In the genomic region with DNA sequence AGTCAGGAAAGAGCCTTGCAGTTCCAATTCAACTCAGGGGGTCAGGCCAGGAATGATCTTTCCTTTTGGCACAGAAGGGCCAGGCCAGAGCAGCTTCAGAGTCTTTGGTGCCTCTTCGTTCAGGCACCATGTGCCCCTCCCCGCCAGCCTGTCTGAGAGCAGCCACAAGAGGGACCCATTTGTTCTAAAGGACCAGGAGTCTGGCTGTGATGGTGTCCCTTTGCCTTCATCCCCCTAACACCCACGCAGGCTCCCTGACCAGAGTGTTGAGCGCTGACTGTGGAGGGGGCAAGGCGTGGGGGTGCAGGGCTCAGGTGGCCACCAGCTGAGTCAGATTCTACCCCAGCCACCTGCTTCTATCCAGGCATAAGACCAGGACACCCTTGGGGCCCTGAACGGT, we compare ENCODE assay signal across 12 cellular contexts.
DNase-seq lines count a peak whose midpoint lies in the region; ATAC-seq and TF ChIP-seq lines count a peak whose summit lies in the region.
"Had no signal": no experiment of that assay in that cellular context is flagged by ENCODE, and none has a peak within 500 bp of the region (broad histone marks: within the 10 kb centered on the region; RNA-seq: fewer than 3 reads in every experiment).

No MANE protein-coding gene starts in this region.

- H3K27ac Mint-ChIP-seq in naive thymus-derived CD4-positive, alpha-beta T cell, result no peak overlapping the region

- no peaks in the 10 kb centered on the region for H3K36me3 ChIP-seq in Karpas-422 (ENCODE audit: insufficient read depth, low read length)
- H3K36me3 ChIP-seq in adrenal gland (replicated peaks in 1 of 2), result no peaks in the 10 kb centered on the region
- H3K36me3 ChIP-seq in naive thymus-derived CD4-positive, alpha-beta T cell (ENCODE audit: control insufficient read depth in 2 of 3, insufficient read depth in 3 of 3, low read length in 3 of 3), result no peaks in the 10 kb centered on the region
- H3K36me3 ChIP-seq: gastroesophageal sphincter had no signal

- peak; percentile 7 for TF ChIP-seq CTCF in GM12865 (IDR thresholded peaks at IDR 0.05; ENCODE audit: insufficient read depth, low read depth, low read length, missing control alignments)
- peak in 4 of 6 experiments; percentile 12 to 25 (median 18) for TF ChIP-seq CTCF in adrenal gland (IDR thresholded peaks at IDR 0.05)

- H3K27ac ChIP-seq in Karpas-422 (ENCODE audit: low read length) (no peak overlapping the region), adrenal gland (no peak overlapping the region)
- no peak overlapping the region for H3K27ac ChIP-seq in naive thymus-derived CD4-positive, alpha-beta T cell (ENCODE audit: low read depth, low read length)
- H3K27ac ChIP-seq: gastroesophageal sphincter had no signal

- DNase-seq in GM12865 (ENCODE audit: low read depth) (peak; percentile 16), Karpas-422 (peak; percentile 73), adrenal gland (peak in 2 of 7 donors; percentile 16 to 28), left lobe of liver (ENCODE audit: low spot score) (no peak)
- no peak for DNase-seq in central memory CD4-positive, alpha-beta T cell
- no peak for DNase-seq in activated effector memory CD4-positive, alpha-beta T cell treated with anti-CD3 and anti-CD28 coated beads, Interleukin-2, amount 50 U/mL, for 16 hours
- no peak for DNase-seq in naive thymus-derived CD4-positive, alpha-beta T cell
- DNase-seq: activated T-cell treated with anti-CD3 and anti-CD28 coated beads for 4 hours, mucosa of descending colon, NCI-H524 treated with DMSO at 0.1 percent for 48 hours had no signal

- H3K9me3 ChIP-seq in Karpas-422 (ENCODE audit: low read length) (no peaks in the 10 kb centered on the region), adrenal gland (replicated peaks in 1 of 3) (no peaks in the 10 kb centered on the region)
- no peaks in the 10 kb centered on the region for H3K9me3 ChIP-seq in naive thymus-derived CD4-positive, alpha-beta T cell (ENCODE audit: control insufficient read depth in 2 of 3, low read length in 3 of 3)
- H3K9me3 ChIP-seq: gastroesophageal sphincter, mucosa of descending colon had no signal

- no peaks in the 10 kb centered on the region for H3K9me2 ChIP-seq in Karpas-422 (replicated peaks; ENCODE audit: insufficient read depth, low read length)

- no peaks in the 10 kb centered on the region for H3K27me3 ChIP-seq in Karpas-422 (ENCODE audit: low read length)
- no peaks in the 10 kb centered on the region for H3K27me3 ChIP-seq in adrenal gland
- H3K27me3 ChIP-seq in naive thymus-derived CD4-positive, alpha-beta T cell (ENCODE audit: control insufficient read depth in 2 of 2, insufficient read depth in 2 of 2, low read length in 2 of 2), result no peaks in the 10 kb centered on the region

- no peak for TF ChIP-seq POLR2A in adrenal gland (IDR thresholded peaks at IDR 0.05)

- 76 to 90% (median 82%) methylated on average over 6 of the region's 6 CpGs for WGBS in adrenal gland, 4 donors

- peaks cover 0 to 4% (median 0%) of the 10 kb centered on the region in 5 donors for H3K36me3 Mint-ChIP-seq in naive thymus-derived CD4-positive, alpha-beta T cell

- H3K4me3 Mint-ChIP-seq in naive thymus-derived CD4-positive, alpha-beta T cell, result no peak overlapping the region

- no peak overlapping the region for H3K4me2 ChIP-seq in Karpas-422 (ENCODE audit: low read depth, low read length, poor library complexity, severe bottlenecking)

- no peak overlapping the region for H3K9ac ChIP-seq in Karpas-422 (ENCODE audit: low read length)

- no peaks in the 10 kb centered on the region for H3K4me1 Mint-ChIP-seq in naive thymus-derived CD4-positive, alpha-beta T cell

- no peak overlapping the region for H2AFZ ChIP-seq in Karpas-422 (ENCODE audit: low read length)

- no peaks in the 10 kb centered on the region for H4K20me1 ChIP-seq in Karpas-422 (ENCODE audit: insufficient read depth, low read depth, low read length)

- CTCF ChIA-PET in naive thymus-derived CD4-positive, alpha-beta T cell (lab: Charles Lee), result no interaction called here

- peak; percentile 29 for ATAC-seq in left lobe of liver
- ATAC-seq in naive thymus-derived CD4-positive, alpha-beta T cell, result no peak
- ATAC-seq in GM18861 (IDR thresholded peaks at IDR 0.05; ENCODE audit: unreplicated experiment), result no peak
- ATAC-seq: gastroesophageal sphincter, mucosa of descending colon had no signal

- intact Hi-C loops in adrenal gland (cut with DNase I), result no loop called here
- intact Hi-C loops in naive thymus-derived CD4-positive, alpha-beta T cell (cut with micrococcal nuclease), result no loop called here

- H3K4me3 ChIP-seq in GM12865 (ENCODE audit: low read depth, low read length) (no peak overlapping the region), Karpas-422 (ENCODE audit: low read length) (no peak overlapping the region), adrenal gland (no peak overlapping the region)
- H3K4me3 ChIP-seq in naive thymus-derived CD4-positive, alpha-beta T cell (ENCODE audit: low read length), result no peak overlapping the region
- H3K4me3 ChIP-seq: gastroesophageal sphincter, mucosa of descending colon had no signal

- POLR2A ChIA-PET in naive thymus-derived CD4-positive, alpha-beta T cell (lab: Charles Lee), result no interaction called here

- H3K9me3 Mint-ChIP-seq in naive thymus-derived CD4-positive, alpha-beta T cell, result peaks cover 0 to 12% (median 3%) of the 10 kb centered on the region in 11 donors

- no peaks in the 10 kb centered on the region for H3K4me1 ChIP-seq in Karpas-422 (ENCODE audit: low read length)
- no peaks in the 10 kb centered on the region for H3K4me1 ChIP-seq in adrenal gland (replicated peaks in 1 of 2)
- H3K4me1 ChIP-seq in naive thymus-derived CD4-positive, alpha-beta T cell (ENCODE audit: control insufficient read depth in 2 of 2, insufficient read depth in 2 of 2, low read length in 2 of 2), result no peaks in the 10 kb centered on the region
- H3K4me1 ChIP-seq: gastroesophageal sphincter had no signal

- H3K27me3 Mint-ChIP-seq in naive thymus-derived CD4-positive, alpha-beta T cell, result peaks cover 0 to 39% (median 16%) of the 10 kb centered on the region in 5 donors

- no peaks in the 10 kb centered on the region for H3K79me2 ChIP-seq in Karpas-422 (ENCODE audit: low read length)

Comparison
In these comparisons a context has a peak if more than half of its experiments do, and no peak if none do; other contexts are left out.
1. DNase-seq: peak in GM12865 (single experiment) and Karpas-422 (single experiment); none in left lobe of liver (single experiment), central memory CD4-positive, alpha-beta T cell (single experiment), activated effector memory CD4-positive, alpha-beta T cell treated with anti-CD3 and anti-CD28 coated beads, Interleukin-2, amount 50 U/mL, for 16 hours (single experiment) and naive thymus-derived CD4-positive, alpha-beta T cell (0 of 9).